ENCODE assay signal across 8 cellular contexts in genomic region chr17:40101367-40102210, GRCh38. TPM values are rescaled to one million over a fixed set of nuclear protein-coding genes. Genes with fewer than 3 reads are reported as not detected.
DNase-seq lines count a peak whose midpoint lies in the region; ATAC-seq and TF ChIP-seq lines count a peak whose summit lies in the region.

No MANE protein-coding gene starts in this region.

- H3K9me3 Mint-ChIP-seq in activated naive CD4-positive, alpha-beta T cell treated with anti-CD3 and anti-CD28 coated beads, Interleukin-2, amount 50 U/mL, for 24 hours = no peaks in the 10 kb centered on the region
- H3K9me3 Mint-ChIP-seq in brain (peaks cover 0 to 3% (median 0%) of the 10 kb centered on the region in 5 experiments), type B pancreatic cell (no peaks in the 10 kb centered on the region)

- peaks cover 85 to 86% of the 10 kb centered on the region in 2 donors for H3K4me1 ChIP-seq in mucosa of rectum (ENCODE audit: control insufficient read depth in 2 of 2, insufficient read depth in 2 of 2, low read length in 2 of 2)

- H3K9ac ChIP-seq in mucosa of rectum (ENCODE audit: low read depth in 1 of 2, low read length in 2 of 2) = peak overlapping the region; percentile 63 to 76

- H3K27ac Mint-ChIP-seq in activated naive CD4-positive, alpha-beta T cell treated with anti-CD3 and anti-CD28 coated beads, Interleukin-2, amount 50 U/mL, for 24 hours = peak overlapping the region; percentile 92
- H3K27ac Mint-ChIP-seq in brain (peak overlapping the region; percentile 92 to 98 (median 96)), type B pancreatic cell (peak overlapping the region; percentile 96)

- DNase-seq in activated naive CD4-positive, alpha-beta T cell treated with Interleukin-2 at 50 U/mL for 16 hours = no peak
- no peak for DNase-seq in type B pancreatic cell (ENCODE audit: extremely low spot score, unreplicated experiment)
- no peak for DNase-seq in NCI-H446 (lab: John Stamatoyannopoulos, UW)
- no peak for DNase-seq in Kasumi-1 (lab: John Stamatoyannopoulos, UW)

- peak overlapping the region; percentile 90 to 97 for H3K27ac ChIP-seq in mucosa of rectum (ENCODE audit: low read depth in 2 of 2, low read length in 2 of 2)

- H3K36me3 ChIP-seq in mucosa of rectum (ENCODE audit: control insufficient read depth in 2 of 2, insufficient read depth in 2 of 2, low read length in 2 of 2) = peaks cover 8 to 9% of the 10 kb centered on the region in 2 donors

- no peaks in the 10 kb centered on the region for H3K9me3 ChIP-seq in mucosa of rectum (ENCODE audit: control insufficient read depth in 2 of 2, low read length in 2 of 2)

- H3K27me3 ChIP-seq in mucosa of rectum (ENCODE audit: control insufficient read depth in 2 of 2, insufficient read depth in 2 of 2, low read length in 2 of 2) = no peaks in the 10 kb centered on the region

- H3K4me1 Mint-ChIP-seq in activated naive CD4-positive, alpha-beta T cell treated with anti-CD3 and anti-CD28 coated beads, Interleukin-2, amount 50 U/mL, for 24 hours = peaks cover 93% of the 10 kb centered on the region
- H3K4me1 Mint-ChIP-seq in brain = peaks cover 92% of the 10 kb centered on the region
- peaks cover 47% of the 10 kb centered on the region for H3K4me1 Mint-ChIP-seq in type B pancreatic cell (ENCODE audit: unreplicated experiment)

- H3K36me3 Mint-ChIP-seq in activated naive CD4-positive, alpha-beta T cell treated with anti-CD3 and anti-CD28 coated beads, Interleukin-2, amount 50 U/mL, for 24 hours = no peaks in the 10 kb centered on the region
- H3K36me3 Mint-ChIP-seq in brain (peaks cover 3% of the 10 kb centered on the region), type B pancreatic cell (no peaks in the 10 kb centered on the region)

- no peaks in the 10 kb centered on the region for H3K27me3 Mint-ChIP-seq in activated naive CD4-positive, alpha-beta T cell treated with anti-CD3 and anti-CD28 coated beads, Interleukin-2, amount 50 U/mL, for 24 hours
- H3K27me3 Mint-ChIP-seq in brain (peaks cover 19% of the 10 kb centered on the region), type B pancreatic cell (peaks cover 3% of the 10 kb centered on the region)

- H3K4me3 ChIP-seq in mucosa of rectum (ENCODE audit: low read length in 2 of 2) = peak overlapping the region; percentile 79 to 98

- TF ChIP-seq CTCF in brain (conservative IDR thresholded peaks at IDR 0.05) = no peak
- no peak for TF ChIP-seq CTCF in type B pancreatic cell (conservative IDR thresholded peaks at IDR 0.05)

- peak overlapping the region; percentile 95 for H3K4me3 Mint-ChIP-seq in activated naive CD4-positive, alpha-beta T cell treated with anti-CD3 and anti-CD28 coated beads, Interleukin-2, amount 50 U/mL, for 24 hours
- H3K4me3 Mint-ChIP-seq in brain (peak overlapping the region; percentile 85 to 97 (median 94)), type B pancreatic cell (peak overlapping the region; percentile 93)

- no peak for ATAC-seq in GM18909 (IDR thresholded peaks at IDR 0.05; ENCODE audit: poor library complexity, unreplicated experiment)

RNA-seq across cellular contexts. Expression of gene NR1D1, which starts 1.2 kb away (rescaled TPM):
- polyA plus RNA-seq in brain (ENCODE audit: insufficient read depth, low read depth, low replicate concordance) = 43.8 TPM
- 5.7 and 9.5 TPM in 2 replicates for total RNA-seq in type B pancreatic cell (ENCODE audit: low replicate concordance)

RNA-seq across cellular contexts. Expression of gene MSL1, which starts 20.2 kb away (rescaled TPM):
- 94.4 TPM for polyA plus RNA-seq in brain (ENCODE audit: insufficient read depth, low read depth, low replicate concordance)
- 86.3 and 128 TPM in 2 replicates for total RNA-seq in type B pancreatic cell (ENCODE audit: low replicate concordance)

RNA-seq across cellular contexts. Expression of gene CASC3, which starts 38.7 kb away (rescaled TPM):
- polyA plus RNA-seq in brain (ENCODE audit: insufficient read depth, low read depth, low replicate concordance) = 150 TPM
- 63.0 and 101 TPM in 2 replicates for total RNA-seq in type B pancreatic cell (ENCODE audit: low replicate concordance)

RNA-seq across cellular contexts. Expression of gene THRA, which starts 38.8 kb away (rescaled TPM):
- 176 TPM for polyA plus RNA-seq in brain (ENCODE audit: insufficient read depth, low read depth, low replicate concordance)
- 18.3 and 37.0 TPM in 2 replicates for total RNA-seq in type B pancreatic cell (ENCODE audit: low replicate concordance)

RNA-seq across cellular contexts. Expression of gene MED24, which starts 47.4 kb away (rescaled TPM):
- polyA plus RNA-seq in brain (ENCODE audit: insufficient read depth, low read depth, low replicate concordance) = 95.0 TPM
- total RNA-seq in type B pancreatic cell (ENCODE audit: low replicate concordance) = 93.2 and 123 TPM in 2 replicates
